ENCODE assay signal across 8 cellular contexts in genomic region chr14:77377502-77377844, GRCh38. TPM values are rescaled to one million over a fixed set of nuclear protein-coding genes. Genes with fewer than 3 reads are reported as not detected.
A peak's percentile ranks its signal among the peaks of the same experiment; 100 is the strongest.
DNase-seq lines count a peak whose midpoint lies in the region; ATAC-seq and TF ChIP-seq lines count a peak whose summit lies in the region.

No MANE protein-coding gene starts in this region.

- H3K36me3 Mint-ChIP-seq in activated CD8-positive, alpha-beta T cell treated with anti-CD3 and anti-CD28 coated beads for 36 hours (ENCODE audit: low read depth): peaks cover 25% of the 10 kb centered on the region

- POLR2A ChIA-PET in activated CD8-positive, alpha-beta T cell treated with anti-CD3 and anti-CD28 coated beads for 36 hours (lab: Charles Lee): interaction anchor here (0.7 to 2.5 kb wide), 3 partner anchors 25 to 81 kb away, joined by 3 to 10 read pairs (median 8); partner anchors contain the start of genes AHSA1, GSTZ1 and POMT2

- peaks cover 15% of the 10 kb centered on the region for H3K4me1 ChIP-seq in HAP-1
- peaks cover 3% of the 10 kb centered on the region; the same call in 1 of the 2 replicates for H3K4me1 ChIP-seq in iPS-20b (ENCODE audit: insufficient read depth, low read length)
- peaks cover 3% of the 10 kb centered on the region for H3K4me1 ChIP-seq in thymus (ENCODE audit: control insufficient read depth, insufficient read depth, low read length)

- no peak overlapping the region for H3K4me3 Mint-ChIP-seq in activated CD8-positive, alpha-beta T cell treated with anti-CD3 and anti-CD28 coated beads for 36 hours

- no peak for DNase-seq in HAP-1 (ENCODE audit: low spot score in 2 of 2)
- DNase-seq in activated CD8-positive, alpha-beta T cell treated with anti-CD3 and anti-CD28 coated beads for 36 hours: no peak
- DNase-seq in D341Med (ENCODE audit: low spot score): no peak
- no peak for DNase-seq in NCI-H1436 treated with DMSO at 0.1 percent for 48 hours (lab: John Stamatoyannopoulos, UW)

- no peaks in the 10 kb centered on the region for H3K27me3 Mint-ChIP-seq in activated CD8-positive, alpha-beta T cell treated with anti-CD3 and anti-CD28 coated beads for 36 hours

- H3K9me3 Mint-ChIP-seq in activated CD8-positive, alpha-beta T cell treated with anti-CD3 and anti-CD28 coated beads for 36 hours: peaks cover 1% of the 10 kb centered on the region

- peaks cover 34% of the 10 kb centered on the region for H3K4me1 Mint-ChIP-seq in activated CD8-positive, alpha-beta T cell treated with anti-CD3 and anti-CD28 coated beads for 36 hours (ENCODE audit: low read depth)

- H3K27me3 ChIP-seq in HAP-1 (ENCODE audit: low read depth): no peaks in the 10 kb centered on the region
- H3K27me3 ChIP-seq in iPS-20b (ENCODE audit: insufficient read depth, low read length): peaks cover 7% of the 10 kb centered on the region; the same call in 1 of the 2 replicates
- no peaks in the 10 kb centered on the region for H3K27me3 ChIP-seq in thymus (ENCODE audit: control insufficient read depth, insufficient read depth)

- CTCF ChIA-PET in activated CD8-positive, alpha-beta T cell treated with anti-CD3 and anti-CD28 coated beads for 36 hours (lab: Charles Lee): interaction anchor here (1.1 to 1.7 kb wide), 3 partner anchors 62 to 82 kb away, joined by 3 to 9 read pairs (median 5); no protein-coding TSS in a partner anchor

- H3K9ac ChIP-seq in iPS-20b (ENCODE audit: low read depth, low read length): peak overlapping the region; percentile 77; the same call in 1 of the 2 replicates

- no peaks in the 10 kb centered on the region for H3K36me3 ChIP-seq in HAP-1 (replicated peaks)
- H3K36me3 ChIP-seq in iPS-20b (ENCODE audit: insufficient read depth, low read depth, low read length): no peaks in the 10 kb centered on the region
- H3K36me3 ChIP-seq in thymus (ENCODE audit: control insufficient read depth, insufficient read depth): no peaks in the 10 kb centered on the region

- H3K4me3 ChIP-seq in HAP-1 (peak overlapping the region; percentile 95), iPS-20b (ENCODE audit: low read length) (peak overlapping the region; percentile 81), thymus (ENCODE audit: low read length) (peak overlapping the region; percentile 96)

- TF ChIP-seq CTCF in activated CD8-positive, alpha-beta T cell treated with anti-CD3 and anti-CD28 coated beads for 36 hours (IDR thresholded peaks at IDR 0.05): no peak

- no peaks in the 10 kb centered on the region for H3K9me3 ChIP-seq in HAP-1
- H3K9me3 ChIP-seq in iPS-20b (ENCODE audit: insufficient read depth, low read depth, low read length): no peaks in the 10 kb centered on the region
- no peaks in the 10 kb centered on the region for H3K9me3 ChIP-seq in thymus (ENCODE audit: control insufficient read depth)

- WGBS in thymus: 18% methylated on average over 10 of the region's 10 CpGs

- ATAC-seq in activated CD8-positive, alpha-beta T cell treated with anti-CD3 and anti-CD28 coated beads for 36 hours: peak; percentile 2
- no peak for ATAC-seq in HG03432 (IDR thresholded peaks at IDR 0.05; ENCODE audit: unreplicated experiment)
- ATAC-seq in HG03565 (IDR thresholded peaks at IDR 0.05; ENCODE audit: unreplicated experiment): no peak

- no peak overlapping the region for H3K27ac Mint-ChIP-seq in activated CD8-positive, alpha-beta T cell treated with anti-CD3 and anti-CD28 coated beads for 36 hours

- H3K27ac ChIP-seq in iPS-20b (ENCODE audit: low read length) (no peak overlapping the region), thymus (ENCODE audit: low read depth) (no peak overlapping the region)

- intact Hi-C loops in activated CD8-positive, alpha-beta T cell treated with anti-CD3 and anti-CD28 coated beads for 36 hours (cut with micrococcal nuclease): loop anchor here (1.0 to 2.0 kb wide), 2 partner anchors 57 to 79 kb away; partner anchors contain the start of genes POMT2 and VIPAS39

- in situ Hi-C loops in HAP-1 (cut with MboI; ENCODE audit: low sequenced_read_pairs): no loop called here

RNA-seq across cellular contexts. Expression of gene SAMD15, which starts 0.3 kb away (rescaled TPM):
- under 1 TPM; 0.11 to 0.56 TPM for total RNA-seq in activated CD8-positive, alpha-beta T cell treated with anti-CD3 and anti-CD28 coated beads for 36 hours
- 0.91 TPM for polyA plus RNA-seq in thymus

RNA-seq across cellular contexts. Expression of gene TMED8, which starts 0.6 kb away (rescaled TPM):
- total RNA-seq in activated CD8-positive, alpha-beta T cell treated with anti-CD3 and anti-CD28 coated beads for 36 hours: 10 to 100 TPM; 25.0 to 25.4 TPM
- polyA plus RNA-seq in thymus: 7.0 TPM

RNA-seq across cellular contexts. Expression of gene NOXRED1, which starts 45.9 kb away (rescaled TPM):
- total RNA-seq in activated CD8-positive, alpha-beta T cell treated with anti-CD3 and anti-CD28 coated beads for 36 hours: under 1 TPM; 0.27 to 0.41 TPM
- polyA plus RNA-seq in thymus: 1.6 TPM

RNA-seq across cellular contexts. Expression of gene GSTZ1, which starts 56.6 kb away (rescaled TPM):
- total RNA-seq in activated CD8-positive, alpha-beta T cell treated with anti-CD3 and anti-CD28 coated beads for 36 hours: 10 to 100 TPM; 19.1 to 20.5 TPM
- 24.4 TPM for polyA plus RNA-seq in thymus

RNA-seq across cellular contexts. Expression of gene POMT2, which starts 56.8 kb away (rescaled TPM):
- total RNA-seq in activated CD8-positive, alpha-beta T cell treated with anti-CD3 and anti-CD28 coated beads for 36 hours: 10 to 100 TPM; 14.2 to 15.3 TPM
- 11.1 TPM for polyA plus RNA-seq in thymus
